Comparison of ENCODE assay signal across 22 cellular contexts in genomic region chr4:45324381-45325111, GRCh38.
"Had no signal": no experiment of that assay in that cellular context is flagged by ENCODE, and none has a peak within 500 bp of the region (broad histone marks: within the 10 kb centered on the region; RNA-seq: fewer than 3 reads in every experiment).

No MANE protein-coding gene starts in this region.

- H3K4me1 ChIP-seq: thyroid gland, upper lobe of left lung, vagina had no signal

- H3K36me3 ChIP-seq: brain microvascular endothelial cell, thyroid gland, upper lobe of left lung, vagina had no signal

- ATAC-seq: sciatic nerve; stimulated activated effector memory CD8-positive, alpha-beta T cell treated with anti-CD3 and anti-CD28 coated beads, Interleukin-12 subunit alpha, Interleukin-12 subunit beta, amount 100 ng/mL, for 72 hours had no signal

- DNase-seq: activated CD4-positive, alpha-beta memory T cell treated with anti-CD3 and anti-CD28 coated beads for 36 hours; activated CD4-positive, alpha-beta T cell treated with anti-CD3 and anti-CD28 coated beads, Interleukin-2, amount 10 ng/mL, durations not matched to agents 24 days and 14 days; activated CD4-positive, CD25-positive, alpha-beta regulatory T cell treated with anti-CD3 and anti-CD28 coated beads, Interleukin-2, amount 50 U/mL, for 72 hours; activated CD8-positive, alpha-beta memory T cell treated with anti-CD3 and anti-CD28 coated beads, Interleukin-2, amount 50 U/mL, for 4 hours; activated gamma-delta T cell; activated naive CD4-positive, alpha-beta T cell treated with anti-CD3 and anti-CD28 coated beads, Interleukin-2, amount 50 U/mL, for 16 hours; activated T-cell treated with anti-CD3 and anti-CD28 coated beads, Interleukin-2, amount 50 U/mL, for 1 hour; amniotic stem cell; brain microvascular endothelial cell; central memory CD4-positive, alpha-beta T cell; head of caudate nucleus; mammary epithelial cell; naive B cell; stimulated activated CD4-positive, alpha-beta T cell treated with anti-CD3 and anti-CD28 coated beads, Interleukin-12 subunit alpha, Interleukin-12 subunit beta, amount 100 ng/mL, for 4 hours; stimulated activated CD4-positive, alpha-beta T cell treated with anti-CD3 and anti-CD28 coated beads, Interleukin-4, amount 100 ng/mL, for 24 hours; thyroid gland; upper lobe of left lung had no signal

- H3K9me3 ChIP-seq: thyroid gland, upper lobe of left lung, vagina had no signal

- H3K4me3 ChIP-seq: skin epidermis, thyroid gland, upper lobe of left lung, vagina had no signal

- H3K27me3 ChIP-seq: brain microvascular endothelial cell, thyroid gland, upper lobe of left lung, vagina had no signal

- H3K27ac ChIP-seq: brain microvascular endothelial cell, skin epidermis, thyroid gland, upper lobe of left lung, vagina, VCaP had no signal
